In genomic region chr1:209888291-209889076, GRCh38 we compare ENCODE assay signal across 3 cellular contexts. TPM values are rescaled to one million over a fixed set of nuclear protein-coding genes. Genes with fewer than 3 reads are reported as not detected.
"Had no signal": no experiment of that assay in that cellular context is flagged by ENCODE, and none has a peak within 500 bp of the region (broad histone marks: within the 10 kb centered on the region; RNA-seq: fewer than 3 reads in every experiment).

No MANE protein-coding gene starts in this region.

RNA-seq across cellular contexts. Expression of gene SYT14, which starts 49.5 kb away (rescaled TPM):
- total RNA-seq: liver; natural killer cell treated with Interleukin-12 subunit alpha and Interleukin-12 subunit beta and Interleukin-15 and Interleukin-18, amount 100 ng/mL, for 72 hours; right lobe of liver had no signal
- polyA plus RNA-seq: liver had no signal
